Comparison of ENCODE assay signal across 9 cellular contexts in genomic region chr1:46303038-46303871, GRCh38. TPM values are rescaled to one million over a fixed set of nuclear protein-coding genes. Genes with fewer than 3 reads are reported as not detected.
DNase-seq lines count a peak whose midpoint lies in the region; ATAC-seq, FAIRE-seq and TF ChIP-seq lines count a peak whose summit lies in the region.
"Had no signal": no experiment of that assay in that cellular context is flagged by ENCODE, and none has a peak within 500 bp of the region (broad histone marks: within the 10 kb centered on the region; RNA-seq: fewer than 3 reads in every experiment).

TSS of gene LRRC41 (minus strand) at chr1:46303616. CDS start at chr1:46303322, 294 bp downstream.
TSS of gene UQCRH (plus strand) at chr1:46303698. CDS start at chr1:46303767, 69 bp downstream.

- peak within 1 kb of the TSS; percentile 88 for H3K4me3 ChIP-seq in WI38 (ENCODE audit: low read depth, low read length)
- H3K4me3 ChIP-seq in bronchial epithelial cell (ENCODE audit: low read depth, low read length) = peak within 1 kb of the TSS; percentile 86
- peak within 1 kb of the TSS; percentile 76 to 100 for H3K4me3 ChIP-seq in small intestine (ENCODE audit: low read depth in 1 of 2, low read length in 2 of 2)

- WGBS in small intestine, 3 donors = 0 to 1% (median 1%) methylated on average over 54 to 61 of the region's 61 CpGs

- no peaks in the 10 kb centered on the region for H3K36me3 ChIP-seq in bronchial epithelial cell (ENCODE audit: control insufficient read depth, insufficient read depth, low read length)
- H3K36me3 ChIP-seq in small intestine (ENCODE audit: control insufficient read depth in 2 of 2, insufficient read depth in 2 of 2, low read length in 2 of 2) = peaks cover 0 to 2% of the 10 kb centered on the region in 2 donors

- H3K27ac ChIP-seq in small intestine (ENCODE audit: low read depth in 1 of 2, low read length in 1 of 2) = peak within 1 kb of the TSS; percentile 86 to 95

- peaks cover 0 to 5% of the 10 kb centered on the region in 2 donors for H3K4me1 ChIP-seq in small intestine (ENCODE audit: control insufficient read depth in 2 of 2, insufficient read depth in 1 of 2, low read depth in 1 of 2, low read length in 1 of 2)

- FAIRE-seq in bronchial epithelial cell (lab: Jason Lieb, UNC) (no peak), small intestine (lab: Jason Lieb, UNC) (no peak)
- FAIRE-seq: colon had no signal

- no peaks in the 10 kb centered on the region for H3K9me3 ChIP-seq in small intestine (ENCODE audit: control insufficient read depth, low read depth)

- no peaks in the 10 kb centered on the region for H3K27me3 ChIP-seq in bronchial epithelial cell (ENCODE audit: control insufficient read depth, insufficient read depth, low read length)
- no peaks in the 10 kb centered on the region for H3K27me3 ChIP-seq in small intestine (ENCODE audit: control insufficient read depth in 2 of 2, insufficient read depth in 2 of 2, low read length in 2 of 2)

- TF ChIP-seq CTCF in WI38 (IDR thresholded peaks at IDR 0.05; ENCODE audit: low read depth, low read length) (no peak), bronchial epithelial cell (IDR thresholded peaks at IDR 0.05; ENCODE audit: insufficient read depth, low read length, severe bottlenecking) (peak; percentile 24)

- peak; percentile 83 for ATAC-seq in GM18907 (IDR thresholded peaks at IDR 0.05; ENCODE audit: unreplicated experiment)
- peak; percentile 81 for ATAC-seq in HG03159 (IDR thresholded peaks at IDR 0.05; ENCODE audit: unreplicated experiment)

- peak; percentile 94 for DNase-seq in AG08395 (ENCODE audit: low spot score)
- peak; percentile 99 for DNase-seq in NCI-H2227 treated with DMSO at 0.1 percent for 48 hours (lab: John Stamatoyannopoulos, UW)
- peak; percentile 91 for DNase-seq in bronchial epithelial cell (ENCODE audit: low read depth)
- DNase-seq in iPS-NIHi11 (ENCODE audit: low spot score) = peak; percentile 89
- DNase-seq in small intestine = peak; percentile 95

RNA-seq across cellular contexts. Expression of gene LRRC41, which starts in this region (rescaled TPM):
- 53.7 and 71.6 TPM in 2 replicates for total RNA-seq in bronchial epithelial cell
- 10 to 100 TPM; 20.8 to 34.9 (median 25.3) TPM for polyA plus RNA-seq in small intestine

RNA-seq across cellular contexts. Expression of gene UQCRH, which starts in this region (rescaled TPM):
- 534 and 762 TPM in 2 replicates for total RNA-seq in bronchial epithelial cell
- 1,000 to 10,000 TPM in 1 of 3 donors, 100 to 1,000 TPM in 2; 890 to 1,100 (median 939) TPM for polyA plus RNA-seq in small intestine

Comparison
In these comparisons a context has a peak if more than half of its experiments do, and no peak if none do; other contexts are left out.
1. Peak in every context shown above with its lines: DNase-seq, ATAC-seq, H3K4me3 ChIP-seq and H3K27ac ChIP-seq.